Comparison of ENCODE assay signal across 41 cellular contexts in genomic region chr15:50307799-50308198, GRCh38. TPM values are rescaled to one million over a fixed set of nuclear protein-coding genes. Genes with fewer than 3 reads are reported as not detected.
"Had no signal": no experiment of that assay in that cellular context is flagged by ENCODE, and none has a peak within 500 bp of the region (broad histone marks: within the 10 kb centered on the region; RNA-seq: fewer than 3 reads in every experiment).

No MANE protein-coding gene starts in this region.

- H3K9me3 Mint-ChIP-seq: activated naive CD4-positive, alpha-beta T cell treated with anti-CD3 and anti-CD28 coated beads, Interleukin-2, amount 50 U/mL, for 24 hours; central memory CD8-positive, alpha-beta T cell had no signal

- H3K4me1 ChIP-seq: ascending aorta had no signal

- H3K4me3 Mint-ChIP-seq: activated CD4-positive, alpha-beta memory T cell treated with anti-CD3 and anti-CD28 coated beads for 36 hours; activated CD4-positive, alpha-beta T cell treated with anti-CD3 and anti-CD28 coated beads for 36 hours; activated CD8-positive, alpha-beta T cell treated with anti-CD3 and anti-CD28 coated beads for 36 hours; activated naive CD4-positive, alpha-beta T cell treated with anti-CD3 and anti-CD28 coated beads, Interleukin-2, amount 10 ng/mL, durations not matched to agents 7 days and 5 days; activated naive CD4-positive, alpha-beta T cell treated with anti-CD3 and anti-CD28 coated beads, Interleukin-2, amount 50 U/mL, for 24 hours; activated naive CD8-positive, alpha-beta T cell; activated naive CD8-positive, alpha-beta T cell treated with anti-CD3 and anti-CD28 coated beads, Interleukin-2, amount 10 ng/mL, durations not matched to agents 7 days and 5 days; activated naive CD8-positive, alpha-beta T cell treated with anti-CD3 and anti-CD28 coated beads, Interleukin-2, amount 50 U/mL, for 24 hours; activated T-cell treated with anti-CD3 and anti-CD28 coated beads, Interleukin-2, amount 50 U/mL, for 4 hours; activated T-cell treated with anti-CD3 and anti-CD28 coated beads, Interleukin-2, amount 50 U/mL, for 72 hours; activated T-helper 1 cell treated with anti-CD3 and anti-CD28 coated beads, Interleukin-12 subunit alpha, Interleukin-12 subunit beta, Interleukin-2, Interleukin-4 antibody, amounts not matched to agents 30 ng/mL and 10 ng/mL and 1 ng/mL, durations not matched to agents 14 hours and 24 hours and 36 hours; brain; central memory CD8-positive, alpha-beta T cell; T-helper 1 cell treated with Interleukin-12 subunit alpha and Interleukin-12 subunit beta and Interleukin-4 antibody, amounts not matched to agents 30 μg/mL and 1 μg/mL, for 36 hours; T-helper 2 cell treated with Interferon-gamma antibody and Interleukin-4, amounts not matched to agents 5 μg/mL and 100 μg/mL, for 36 hours; WTC11 had no signal

- H3K27me3 Mint-ChIP-seq: activated CD4-positive, alpha-beta memory T cell treated with anti-CD3 and anti-CD28 coated beads for 36 hours; activated CD4-positive, alpha-beta T cell treated with anti-CD3 and anti-CD28 coated beads for 36 hours; activated CD8-positive, alpha-beta T cell treated with anti-CD3 and anti-CD28 coated beads for 36 hours; activated naive CD4-positive, alpha-beta T cell treated with anti-CD3 and anti-CD28 coated beads, Interleukin-2, amount 10 ng/mL, durations not matched to agents 7 days and 5 days; activated naive CD4-positive, alpha-beta T cell treated with anti-CD3 and anti-CD28 coated beads, Interleukin-2, amount 50 U/mL, for 24 hours; activated naive CD8-positive, alpha-beta T cell; activated naive CD8-positive, alpha-beta T cell treated with anti-CD3 and anti-CD28 coated beads, Interleukin-2, amount 10 ng/mL, durations not matched to agents 7 days and 5 days; activated naive CD8-positive, alpha-beta T cell treated with anti-CD3 and anti-CD28 coated beads, Interleukin-2, amount 50 U/mL, for 24 hours; brain; central memory CD8-positive, alpha-beta T cell had no signal

- H3K9me3 ChIP-seq: ascending aorta had no signal

- H3K27ac ChIP-seq: ascending aorta, cardiac muscle cell, WERI-Rb-1 had no signal

- H3K4me3 ChIP-seq: ascending aorta, cardiac muscle cell had no signal

- H3K4me1 Mint-ChIP-seq: activated naive CD4-positive, alpha-beta T cell treated with anti-CD3 and anti-CD28 coated beads, Interleukin-2, amount 10 ng/mL, durations not matched to agents 7 days and 5 days; activated naive CD8-positive, alpha-beta T cell treated with anti-CD3 and anti-CD28 coated beads, Interleukin-2, amount 10 ng/mL, durations not matched to agents 7 days and 5 days; brain; central memory CD8-positive, alpha-beta T cell; WTC11 had no signal

- DNase-seq: activated CD4-positive, alpha-beta memory T cell treated with anti-CD3 and anti-CD28 coated beads for 36 hours; activated CD4-positive, alpha-beta T cell treated with anti-CD3 and anti-CD28 coated beads for 1 hour; activated CD4-positive, alpha-beta T cell treated with anti-CD3 and anti-CD28 coated beads for 36 hours; activated CD4-positive, alpha-beta T cell treated with anti-CD3 and anti-CD28 coated beads for 48 hours; activated CD4-positive, alpha-beta T cell treated with anti-CD3 and anti-CD28 coated beads, Interleukin-2, amount 50 U/mL, for 1 hour; activated CD4-positive, alpha-beta T cell treated with anti-CD3 and anti-CD28 coated beads, Interleukin-2, amount 50 U/mL, for 4 hours; activated CD4-positive, CD25-positive, alpha-beta regulatory T cell; activated CD8-positive, alpha-beta memory T cell treated with anti-CD3 and anti-CD28 coated beads, Interleukin-2, amount 50 U/mL, for 4 hours; activated CD8-positive, alpha-beta T cell treated with anti-CD3 and anti-CD28 coated beads for 36 hours; activated effector memory CD4-positive, alpha-beta T cell treated with Interleukin-2 at 50 U/mL for 16 hours; activated gamma-delta T cell; activated naive CD4-positive, alpha-beta T cell treated with anti-CD3 and anti-CD28 coated beads, Interleukin-2, amount 10 ng/mL, durations not matched to agents 7 days and 5 days; activated naive CD4-positive, alpha-beta T cell treated with Interleukin-2 at 50 U/mL for 16 hours; activated naive CD8-positive, alpha-beta T cell treated with anti-CD3 and anti-CD28 coated beads, Interleukin-2, amount 10 ng/mL, durations not matched to agents 7 days and 5 days; activated naive CD8-positive, alpha-beta T cell treated with anti-CD3 and anti-CD28 coated beads, Interleukin-2, amount 50 U/mL, for 24 hours; activated T-cell treated with anti-CD3 and anti-CD28 coated beads for 4 hours; activated T-cell treated with anti-CD3 and anti-CD28 coated beads, Interleukin-2, amount 50 U/mL, for 1 hour; activated T-cell treated with anti-CD3 and anti-CD28 coated beads, Interleukin-2, amount 50 U/mL, for 4 hours; activated T-cell treated with anti-CD3 and anti-CD28 coated beads, Interleukin-2, amount 50 U/mL, for 72 hours; amygdala; anterior cingulate cortex; caudate nucleus; cerebellar nuclear complex; T-helper 1 cell; T-helper 2 cell; T-helper 9 cell; WERI-Rb-1 had no signal

- FAIRE-seq: bronchial epithelial cell had no signal

- ATAC-seq: activated CD4-positive, alpha-beta T cell treated with anti-CD3 and anti-CD28 coated beads for 36 hours; activated CD4-positive, CD25-positive, alpha-beta regulatory T cell treated with anti-CD3 and anti-CD28 coated beads, Interleukin-2, amount 50 U/mL, for 24 hours; activated CD8-positive, alpha-beta T cell treated with anti-CD3 and anti-CD28 coated beads for 36 hours; activated naive CD8-positive, alpha-beta T cell treated with anti-CD3 and anti-CD28 coated beads, Interleukin-2, amount 50 U/mL, for 24 hours; activated T-cell treated with anti-CD3 and anti-CD28 coated beads, Interleukin-2, amount 50 U/mL, for 4 hours; activated T-cell treated with anti-CD3 and anti-CD28 coated beads, Interleukin-2, amount 50 U/mL, for 72 hours; WTC11 had no signal

- H3K27me3 ChIP-seq: ascending aorta, cardiac muscle cell had no signal

- H3K27ac Mint-ChIP-seq: activated CD4-positive, alpha-beta memory T cell treated with anti-CD3 and anti-CD28 coated beads for 36 hours; activated CD4-positive, alpha-beta T cell treated with anti-CD3 and anti-CD28 coated beads for 36 hours; activated CD8-positive, alpha-beta T cell treated with anti-CD3 and anti-CD28 coated beads for 36 hours; activated naive CD4-positive, alpha-beta T cell treated with anti-CD3 and anti-CD28 coated beads, Interleukin-2, amount 10 ng/mL, durations not matched to agents 7 days and 5 days; activated naive CD4-positive, alpha-beta T cell treated with anti-CD3 and anti-CD28 coated beads, Interleukin-2, amount 50 U/mL, for 24 hours; activated naive CD8-positive, alpha-beta T cell; activated naive CD8-positive, alpha-beta T cell treated with anti-CD3 and anti-CD28 coated beads, Interleukin-2, amount 10 ng/mL, durations not matched to agents 7 days and 5 days; activated naive CD8-positive, alpha-beta T cell treated with anti-CD3 and anti-CD28 coated beads, Interleukin-2, amount 50 U/mL, for 24 hours; activated T-cell treated with anti-CD3 and anti-CD28 coated beads, Interleukin-2, amount 50 U/mL, for 72 hours; activated T-helper 1 cell treated with anti-CD3 and anti-CD28 coated beads, Interleukin-12 subunit alpha, Interleukin-12 subunit beta, Interleukin-2, Interleukin-4 antibody, amounts not matched to agents 30 ng/mL and 10 ng/mL and 1 ng/mL, durations not matched to agents 14 hours and 24 hours and 36 hours; activated T-helper 2 cell treated with anti-CD3 and anti-CD28 coated beads, Interferon-gamma antibody, Interleukin-2, Interleukin-4, amounts not matched to agents 10 μg/mL and 5 μg/mL and 100 μg/mL, durations not matched to agents 14 hours and 24 hours and 36 hours; brain; T-helper 2 cell treated with Interferon-gamma antibody and Interleukin-4, amounts not matched to agents 5 μg/mL and 100 μg/mL, for 36 hours; WTC11 had no signal

RNA-seq across cellular contexts. Expression of gene HDC, which starts 42.3 kb away (rescaled TPM):
- total RNA-seq: activated CD8-positive, alpha-beta T cell treated with anti-CD3 and anti-CD28 coated beads for 36 hours; ascending aorta; bronchial epithelial cell; cardiac muscle cell; chondrocyte; WTC11 had no signal
- polyA plus RNA-seq: cardiac muscle cell had no signal
